Comparison of ENCODE assay signal across 1 cellular context in genomic region chr10:60282771-60283353, GRCh38.
TF ChIP-seq lines count a peak whose summit lies in the region.

No MANE protein-coding gene starts in this region.

TF ChIP-seq in IMR-90, 13 proteins besides CTCF, POLR2A, EP300 and RAD21 (continued from another document):
- no peak for TF ChIP-seq FOS (IDR thresholded peaks at IDR 0.05; ENCODE audit: low read depth, low read length)
- TF ChIP-seq, protein P1, sequence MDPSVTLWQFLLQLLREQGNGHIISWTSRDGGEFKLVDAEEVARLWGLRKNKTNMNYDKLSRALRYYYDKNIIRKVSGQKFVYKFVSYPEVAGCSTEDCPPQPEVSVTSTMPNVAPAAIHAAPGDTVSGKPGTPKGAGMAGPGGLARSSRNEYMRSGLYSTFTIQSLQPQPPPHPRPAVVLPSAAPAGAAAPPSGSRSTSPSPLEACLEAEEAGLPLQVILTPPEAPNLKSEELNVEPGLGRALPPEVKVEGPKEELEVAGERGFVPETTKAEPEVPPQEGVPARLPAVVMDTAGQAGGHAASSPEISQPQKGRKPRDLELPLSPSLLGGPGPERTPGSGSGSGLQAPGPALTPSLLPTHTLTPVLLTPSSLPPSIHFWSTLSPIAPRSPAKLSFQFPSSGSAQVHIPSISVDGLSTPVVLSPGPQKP (IDR thresholded peaks at IDR 0.05; ENCODE audit: borderline replicate concordance, low read depth, low read length): no peak
- TF ChIP-seq CEBPB (IDR thresholded peaks at IDR 0.05; ENCODE audit: low read depth, low read length): no peak
- no peak for TF ChIP-seq SMC3 (IDR thresholded peaks at IDR 0.05; ENCODE audit: low read depth, low read length)
- TF ChIP-seq RFX5 (IDR thresholded peaks at IDR 0.05; ENCODE audit: low read depth, low read length): no peak
- no peak for TF ChIP-seq MXI1 (IDR thresholded peaks at IDR 0.05; ENCODE audit: borderline replicate concordance, low read depth, low read length)
